In the genomic region with DNA sequence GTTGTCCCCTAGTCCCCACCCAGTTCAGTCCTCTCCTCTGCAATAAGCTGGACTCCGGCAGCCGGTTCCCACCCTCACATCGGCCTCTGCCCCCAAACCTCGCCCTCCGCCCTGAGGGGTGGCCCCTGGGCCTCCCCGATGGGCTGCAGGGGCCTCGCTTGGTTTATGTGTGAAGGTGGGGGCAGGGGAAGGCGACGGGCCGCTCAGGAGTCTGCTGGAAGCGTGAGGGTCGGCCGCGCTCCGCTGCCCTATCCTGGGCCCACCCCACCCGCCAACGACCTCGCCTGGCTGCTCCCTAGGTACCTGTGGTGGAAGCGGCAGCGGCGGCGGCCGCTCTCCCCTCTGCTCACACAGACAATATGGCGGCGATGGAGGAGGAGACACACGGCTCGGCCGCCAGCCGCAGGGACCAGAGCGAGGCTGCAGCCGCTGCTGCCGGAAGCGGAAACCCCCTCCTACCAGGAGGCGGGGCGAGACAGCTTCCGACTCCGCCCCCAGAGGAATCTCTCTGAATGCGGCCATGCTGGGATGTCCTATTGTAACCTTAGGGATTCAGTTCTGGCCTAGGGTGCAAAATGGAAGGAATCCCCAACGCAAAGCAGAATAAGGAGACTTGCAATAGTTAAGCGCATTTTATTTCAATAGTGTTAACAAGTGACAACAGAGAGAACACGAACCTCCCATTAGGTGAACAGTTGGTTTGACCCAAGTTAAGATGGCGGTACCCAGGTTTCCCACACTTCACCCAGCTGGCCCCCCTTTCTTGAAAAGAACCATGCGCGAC, we compare ENCODE assay signal across 1 cellular context.
TF ChIP-seq lines count a peak whose summit lies in the region.

A gene (minus strand): TSS at position 422 of the 784 bp plus-strand sequence. CDS start 35,239 bp downstream, outside the sequence.

TF ChIP-seq in HepG2, 621 proteins besides CTCF, POLR2A, EP300 and RAD21 (continued from another document and continues in another):
- TF ChIP-seq FOXP1 (IDR thresholded peaks at IDR 0.05) (no peak), FOXP1 (CRISPR knock-in tag; IDR thresholded peaks at IDR 0.05) (no peak; the same call in 1 of the 2 replicates), TSC22D2 (CRISPR knock-in tag; IDR thresholded peaks at IDR 0.05; ENCODE audit: borderline replicate concordance) (peak; percentile 49; the same call in 1 of the 2 replicates), ZNF670 (CRISPR knock-in tag; IDR thresholded peaks at IDR 0.05; ENCODE audit: borderline replicate concordance) (no peak), PITX1 (CRISPR knock-in tag; IDR thresholded peaks at IDR 0.05) (peak; percentile 77), SAP130 (CRISPR knock-in tag; IDR thresholded peaks at IDR 0.05; ENCODE audit: low read depth) (peak; percentile 93), NR2F6 (IDR thresholded peaks at IDR 0.05) (no peak), NR2F6 (CRISPR knock-in tag; IDR thresholded peaks at IDR 0.05) (peak; percentile 66), CBX1 (IDR thresholded peaks at IDR 0.05; ENCODE audit: low read depth) (peak; percentile 37), DMAP1 (CRISPR knock-in tag; IDR thresholded peaks at IDR 0.05) (peak; percentile 97), ZNF564 (CRISPR knock-in tag; IDR thresholded peaks at IDR 0.05) (peak; percentile 94), ZNF747 (CRISPR knock-in tag; IDR thresholded peaks at IDR 0.05; ENCODE audit: borderline replicate concordance) (peak; percentile 99), REL (CRISPR knock-in tag; conservative IDR thresholded peaks at IDR 0.05) (no peak; the same call in 1 of the 2 replicates), ZNF256 (CRISPR knock-in tag; conservative IDR thresholded peaks at IDR 0.05) (peak; percentile 79; the same call in 1 of the 2 replicates), GTF3A (CRISPR knock-in tag; conservative IDR thresholded peaks at IDR 0.05) (no peak), GATAD1 (CRISPR knock-in tag; IDR thresholded peaks at IDR 0.05) (peak; percentile 86), ZBTB42 (CRISPR knock-in tag; IDR thresholded peaks at IDR 0.05) (peak; percentile 95), MYNN (CRISPR knock-in tag; IDR thresholded peaks at IDR 0.05; ENCODE audit: low read depth) (no peak; the same call in 1 of the 2 replicates), KMT2A (CRISPR knock-in tag; IDR thresholded peaks at IDR 0.05) (peak; percentile 87), ZNF317 (CRISPR knock-in tag; IDR thresholded peaks at IDR 0.05) (peak; percentile 68), ZSCAN21 (CRISPR knock-in tag; IDR thresholded peaks at IDR 0.05; ENCODE audit: borderline replicate concordance) (peak; percentile 80; the same call in 1 of the 2 replicates), ZNF343 (CRISPR knock-in tag; IDR thresholded peaks at IDR 0.05) (peak; percentile 92; the same call in 1 of the 2 replicates), SIX1 (CRISPR knock-in tag; IDR thresholded peaks at IDR 0.05; ENCODE audit: borderline replicate concordance) (peak; percentile 53; the same call in 1 of the 2 replicates), MEF2D (CRISPR knock-in tag; IDR thresholded peaks at IDR 0.05) (peak; percentile 58; the same call in 1 of the 2 replicates), ZFP41 (CRISPR knock-in tag; IDR thresholded peaks at IDR 0.05; ENCODE audit: borderline replicate concordance) (0 out of 2 replicates have a peak, but pooled peaks have one; percentile 54), ZNF10 (CRISPR knock-in tag; IDR thresholded peaks at IDR 0.05; ENCODE audit: borderline replicate concordance, low read depth) (no peak), TOE1 (CRISPR knock-in tag; IDR thresholded peaks at IDR 0.05) (no peak), XRCC5 (optimal IDR thresholded peaks at IDR 0.05; ENCODE audit: low read length) (peak; percentile 94), ZKSCAN1 (IDR thresholded peaks at IDR 0.05; ENCODE audit: low read length) (0 out of 2 replicates have a peak, but pooled peaks have one; percentile 23), HMGA1 (CRISPR knock-in tag; conservative IDR thresholded peaks at IDR 0.05) (no peak), PHF21A (CRISPR knock-in tag; IDR thresholded peaks at IDR 0.05) (peak; percentile 77), ZNF773 (CRISPR knock-in tag; IDR thresholded peaks at IDR 0.05; ENCODE audit: borderline replicate concordance) (peak; percentile 89; the same call in 1 of the 2 replicates), ZNF282 (IDR thresholded peaks at IDR 0.05; ENCODE audit: partially characterized antibody) (no peak), ZNF792 (CRISPR knock-in tag; IDR thresholded peaks at IDR 0.05) (peak; percentile 85), HDAC2 (CRISPR knock-in tag; IDR thresholded peaks at IDR 0.05) (peak; percentile 83), KAT2B (IDR thresholded peaks at IDR 0.05; ENCODE audit: borderline replicate concordance, low read depth, low read length) (no peak), ZNF672 (CRISPR knock-in tag; IDR thresholded peaks at IDR 0.05) (no peak), SP1 (IDR thresholded peaks at IDR 0.05) (peak; percentile 75; the same call in 1 of the 2 replicates), SP1 (CRISPR knock-in tag; IDR thresholded peaks at IDR 0.05) (peak; percentile 100), ZFP82 (CRISPR knock-in tag; IDR thresholded peaks at IDR 0.05; ENCODE audit: borderline replicate concordance) (no peak; the same call in 1 of the 2 replicates), ZNF703 (CRISPR knock-in tag; IDR thresholded peaks at IDR 0.05; ENCODE audit: borderline replicate concordance) (no peak), TOPORS (CRISPR knock-in tag; IDR thresholded peaks at IDR 0.05) (peak; percentile 80)
- TF ChIP-seq, protein P1, sequence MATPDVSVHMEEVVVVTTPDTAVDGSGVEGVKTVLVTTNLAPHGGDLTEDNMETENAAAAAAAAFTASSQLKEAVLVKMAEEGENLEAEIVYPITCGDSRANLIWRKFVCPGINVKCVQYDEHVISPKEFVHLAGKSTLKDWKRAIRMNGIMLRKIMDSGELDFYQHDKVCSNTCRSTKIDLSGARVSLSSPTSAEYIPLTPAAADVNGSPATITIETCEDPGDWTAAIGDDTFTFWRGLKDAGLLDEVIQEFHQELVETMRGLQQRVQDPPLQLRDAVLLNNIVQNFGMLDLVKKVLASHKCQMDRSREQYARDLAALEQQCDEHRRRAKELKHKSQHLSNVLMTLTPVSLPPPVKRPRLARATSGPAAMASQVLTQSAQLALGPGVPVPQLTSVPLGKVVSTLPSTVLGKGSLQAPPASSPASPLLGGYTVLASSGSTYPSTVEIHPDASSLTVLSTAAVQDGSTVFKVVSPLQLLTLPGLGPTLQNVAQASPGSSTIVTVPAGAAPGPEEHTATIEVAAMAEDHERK (CRISPR knock-in tag; IDR thresholded peaks at IDR 0.05; ENCODE audit: low read depth): no peak
- TF ChIP-seq, protein P2, sequence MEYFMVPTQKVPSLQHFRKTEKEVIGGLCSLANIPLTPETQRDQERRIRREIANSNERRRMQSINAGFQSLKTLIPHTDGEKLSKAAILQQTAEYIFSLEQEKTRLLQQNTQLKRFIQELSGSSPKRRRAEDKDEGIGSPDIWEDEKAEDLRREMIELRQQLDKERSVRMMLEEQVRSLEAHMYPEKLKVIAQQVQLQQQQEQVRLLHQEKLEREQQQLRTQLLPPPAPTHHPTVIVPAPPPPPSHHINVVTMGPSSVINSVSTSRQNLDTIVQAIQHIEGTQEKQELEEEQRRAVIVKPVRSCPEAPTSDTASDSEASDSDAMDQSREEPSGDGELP (IDR thresholded peaks at IDR 0.05; ENCODE audit: borderline replicate concordance, low read depth): peak; percentile 57
- TF ChIP-seq, protein P3, sequence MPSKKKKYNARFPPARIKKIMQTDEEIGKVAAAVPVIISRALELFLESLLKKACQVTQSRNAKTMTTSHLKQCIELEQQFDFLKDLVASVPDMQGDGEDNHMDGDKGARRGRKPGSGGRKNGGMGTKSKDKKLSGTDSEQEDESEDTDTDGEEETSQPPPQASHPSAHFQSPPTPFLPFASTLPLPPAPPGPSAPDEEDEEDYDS (CRISPR knock-in tag; IDR thresholded peaks at IDR 0.05): peak; percentile 88
- TF ChIP-seq, protein P4, sequence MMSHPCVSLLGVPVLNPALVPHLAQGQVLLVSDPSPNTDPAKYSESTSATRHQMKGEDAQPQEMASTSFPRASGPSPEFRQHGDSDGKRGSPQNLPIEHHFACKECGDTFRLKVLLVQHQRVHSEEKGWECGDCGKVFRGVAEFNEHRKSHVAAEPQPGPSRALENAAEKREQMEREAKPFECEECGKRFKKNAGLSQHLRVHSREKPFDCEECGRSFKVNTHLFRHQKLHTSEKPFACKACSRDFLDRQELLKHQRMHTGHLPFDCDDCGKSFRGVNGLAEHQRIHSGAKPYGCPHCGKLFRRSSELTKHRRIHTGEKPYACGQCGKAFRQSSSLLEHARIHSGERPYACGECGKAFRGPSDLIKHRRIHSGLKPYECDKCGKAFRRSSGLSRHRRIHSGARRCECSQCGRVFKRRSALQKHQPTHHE (CRISPR knock-in tag; IDR thresholded peaks at IDR 0.05; ENCODE audit: borderline replicate concordance): peak; percentile 85; the same call in 1 of the 2 replicates
- TF ChIP-seq, protein P5, sequence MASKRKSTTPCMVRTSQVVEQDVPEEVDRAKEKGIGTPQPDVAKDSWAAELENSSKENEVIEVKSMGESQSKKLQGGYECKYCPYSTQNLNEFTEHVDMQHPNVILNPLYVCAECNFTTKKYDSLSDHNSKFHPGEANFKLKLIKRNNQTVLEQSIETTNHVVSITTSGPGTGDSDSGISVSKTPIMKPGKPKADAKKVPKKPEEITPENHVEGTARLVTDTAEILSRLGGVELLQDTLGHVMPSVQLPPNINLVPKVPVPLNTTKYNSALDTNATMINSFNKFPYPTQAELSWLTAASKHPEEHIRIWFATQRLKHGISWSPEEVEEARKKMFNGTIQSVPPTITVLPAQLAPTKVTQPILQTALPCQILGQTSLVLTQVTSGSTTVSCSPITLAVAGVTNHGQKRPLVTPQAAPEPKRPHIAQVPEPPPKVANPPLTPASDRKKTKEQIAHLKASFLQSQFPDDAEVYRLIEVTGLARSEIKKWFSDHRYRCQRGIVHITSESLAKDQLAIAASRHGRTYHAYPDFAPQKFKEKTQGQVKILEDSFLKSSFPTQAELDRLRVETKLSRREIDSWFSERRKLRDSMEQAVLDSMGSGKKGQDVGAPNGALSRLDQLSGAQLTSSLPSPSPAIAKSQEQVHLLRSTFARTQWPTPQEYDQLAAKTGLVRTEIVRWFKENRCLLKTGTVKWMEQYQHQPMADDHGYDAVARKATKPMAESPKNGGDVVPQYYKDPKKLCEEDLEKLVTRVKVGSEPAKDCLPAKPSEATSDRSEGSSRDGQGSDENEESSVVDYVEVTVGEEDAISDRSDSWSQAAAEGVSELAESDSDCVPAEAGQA (IDR thresholded peaks at IDR 0.05; ENCODE audit: low read depth): peak; percentile 97
- TF ChIP-seq, protein P5 (CRISPR knock-in tag; IDR thresholded peaks at IDR 0.05; ENCODE audit: borderline replicate concordance): peak; percentile 48; the same call in 1 of the 2 replicates
- TF ChIP-seq, protein P6, sequence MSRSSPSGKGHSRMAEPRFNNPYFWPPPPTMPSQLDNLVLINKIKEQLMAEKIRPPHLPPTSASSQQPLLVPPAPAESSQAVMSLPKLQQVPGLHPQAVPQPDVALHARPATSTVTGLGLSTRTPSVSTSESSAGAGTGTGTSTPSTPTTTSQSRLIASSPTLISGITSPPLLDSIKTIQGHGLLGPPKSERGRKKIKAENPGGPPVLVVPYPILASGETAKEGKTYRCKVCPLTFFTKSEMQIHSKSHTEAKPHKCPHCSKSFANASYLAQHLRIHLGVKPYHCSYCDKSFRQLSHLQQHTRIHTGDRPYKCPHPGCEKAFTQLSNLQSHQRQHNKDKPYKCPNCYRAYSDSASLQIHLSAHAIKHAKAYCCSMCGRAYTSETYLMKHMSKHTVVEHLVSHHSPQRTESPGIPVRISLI (CRISPR knock-in tag; IDR thresholded peaks at IDR 0.05; ENCODE audit: borderline replicate concordance): peak; percentile 51; the same call in 1 of the 2 replicates
- TF ChIP-seq, protein P7, sequence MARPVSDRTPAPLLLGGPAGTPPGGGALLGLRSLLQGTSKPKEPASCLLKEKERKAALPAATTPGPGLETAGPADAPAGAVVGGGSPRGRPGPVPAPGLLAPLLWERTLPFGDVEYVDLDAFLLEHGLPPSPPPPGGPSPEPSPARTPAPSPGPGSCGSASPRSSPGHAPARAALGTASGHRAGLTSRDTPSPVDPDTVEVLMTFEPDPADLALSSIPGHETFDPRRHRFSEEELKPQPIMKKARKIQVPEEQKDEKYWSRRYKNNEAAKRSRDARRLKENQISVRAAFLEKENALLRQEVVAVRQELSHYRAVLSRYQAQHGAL (CRISPR knock-in tag; IDR thresholded peaks at IDR 0.05; ENCODE audit: not compliant biosample characterization): peak; percentile 83
- TF ChIP-seq, protein P8, sequence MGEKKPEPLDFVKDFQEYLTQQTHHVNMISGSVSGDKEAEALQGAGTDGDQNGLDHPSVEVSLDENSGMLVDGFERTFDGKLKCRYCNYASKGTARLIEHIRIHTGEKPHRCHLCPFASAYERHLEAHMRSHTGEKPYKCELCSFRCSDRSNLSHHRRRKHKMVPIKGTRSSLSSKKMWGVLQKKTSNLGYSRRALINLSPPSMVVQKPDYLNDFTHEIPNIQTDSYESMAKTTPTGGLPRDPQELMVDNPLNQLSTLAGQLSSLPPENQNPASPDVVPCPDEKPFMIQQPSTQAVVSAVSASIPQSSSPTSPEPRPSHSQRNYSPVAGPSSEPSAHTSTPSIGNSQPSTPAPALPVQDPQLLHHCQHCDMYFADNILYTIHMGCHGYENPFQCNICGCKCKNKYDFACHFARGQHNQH (CRISPR knock-in tag; IDR thresholded peaks at IDR 0.05): peak; percentile 79
- TF ChIP-seq, protein P9, sequence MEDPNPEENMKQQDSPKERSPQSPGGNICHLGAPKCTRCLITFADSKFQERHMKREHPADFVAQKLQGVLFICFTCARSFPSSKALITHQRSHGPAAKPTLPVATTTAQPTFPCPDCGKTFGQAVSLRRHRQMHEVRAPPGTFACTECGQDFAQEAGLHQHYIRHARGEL (CRISPR knock-in tag; IDR thresholded peaks at IDR 0.05): no peak
- TF ChIP-seq, protein P10, sequence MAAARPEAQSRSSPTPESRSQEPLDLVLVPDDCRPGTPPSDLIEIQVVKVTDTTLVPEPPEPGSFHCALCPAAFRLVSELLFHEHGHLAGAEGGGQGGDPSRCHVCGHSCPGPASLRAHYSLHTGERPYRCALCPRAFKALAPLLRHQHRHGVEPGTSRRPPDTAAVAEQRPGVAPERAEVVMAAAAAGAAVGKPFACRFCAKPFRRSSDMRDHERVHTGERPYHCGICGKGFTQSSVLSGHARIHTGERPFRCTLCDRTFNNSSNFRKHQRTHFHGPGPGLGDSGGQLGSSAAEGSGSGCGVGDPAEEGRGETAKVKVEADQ (CRISPR knock-in tag; IDR thresholded peaks at IDR 0.05; ENCODE audit: borderline replicate concordance): peak; percentile 86; the same call in 1 of the 2 replicates
